Comparison of ENCODE assay signal across 35 cellular contexts in the genomic region with DNA sequence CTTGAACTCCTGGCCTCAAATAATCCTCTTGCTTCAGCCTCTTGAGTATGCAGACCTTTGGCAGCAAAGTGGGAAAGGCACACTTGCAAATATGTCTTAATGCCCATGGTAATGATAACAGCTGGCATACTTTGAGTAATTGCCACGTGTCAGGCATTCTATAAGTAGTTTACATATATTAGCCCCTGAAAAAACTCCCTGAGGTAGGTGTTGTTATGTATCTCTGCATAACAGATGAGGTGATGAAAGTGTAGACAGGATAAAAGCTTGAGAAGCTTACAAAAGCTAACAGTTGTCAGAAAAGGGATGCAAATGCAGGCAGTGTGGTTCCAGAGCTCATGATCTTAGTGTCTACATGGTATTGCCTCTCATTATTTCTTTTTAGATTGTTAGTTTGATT.
"Had no signal": no experiment of that assay in that cellular context is flagged by ENCODE, and none has a peak within 500 bp of the region (broad histone marks: within the 10 kb centered on the region; RNA-seq: fewer than 3 reads in every experiment).

No MANE protein-coding gene starts in this region.

- DNase-seq: activated CD4-positive, alpha-beta T cell treated with anti-CD3 and anti-CD28 coated beads, Interleukin-2, amount 10 ng/mL, durations not matched to agents 24 days and 14 days; activated CD4-positive, alpha-beta T cell treated with anti-CD3 and anti-CD28 coated beads, Interleukin-2, amount 50 U/mL, for 4 hours; activated CD8-positive, alpha-beta T cell treated with anti-CD3 and anti-CD28 coated beads for 36 hours; activated effector memory CD4-positive, alpha-beta T cell treated with anti-CD3 and anti-CD28 coated beads, Interleukin-2, amount 50 U/mL, for 16 hours; activated naive CD4-positive, alpha-beta T cell; activated naive CD4-positive, alpha-beta T cell treated with anti-CD3 and anti-CD28 coated beads, Interleukin-2, amount 50 U/mL, for 16 hours; activated naive CD8-positive, alpha-beta T cell treated with anti-CD3 and anti-CD28 coated beads for 36 hours; activated T-cell treated with anti-CD3 and anti-CD28 coated beads, Interleukin-2, amount 50 U/mL, for 1 hour; activated T-cell treated with anti-CD3 and anti-CD28 coated beads, Interleukin-2, amount 50 U/mL, for 72 hours; amniotic stem cell; aorta; brain microvascular endothelial cell; central memory CD4-positive, alpha-beta T cell; Kasumi-1; MG63; NCI-H1048; NCI-H1105 treated with DMSO at 0.1 percent for 48 hours; NCI-H1436; NCI-H1694; NCI-H2029; NCI-H2227 treated with DMSO at 0.1 percent for 48 hours; NCI-H446; NCI-H510A treated with DMSO at 0.1 percent for 48 hours; NK-92 treated with Interleukin-12 subunit alpha and Interleukin-12 subunit beta, amount 100 ng/mL, for 24 hours; PC-3; Peyer's patch; SIG-M5; SW 1271; T-helper 1 cell; T-helper 2 cell; T1000; WERI-Rb-1 had no signal

- H3K27ac ChIP-seq: brain microvascular endothelial cell, Peyer's patch, RWPE1, WERI-Rb-1 had no signal

- H3K36me3 ChIP-seq: brain microvascular endothelial cell, MG63, Peyer's patch, WERI-Rb-1 had no signal

- H3K9me3 ChIP-seq: MG63, Peyer's patch had no signal

- H3K4me1 ChIP-seq: Peyer's patch had no signal

- ATAC-seq: activated CD8-positive, alpha-beta T cell treated with anti-CD3 and anti-CD28 coated beads for 36 hours; activated T-cell treated with anti-CD3 and anti-CD28 coated beads, Interleukin-2, amount 50 U/mL, for 72 hours; activated T-helper 17 cell treated with anti-CD3 and anti-CD28 coated beads, Interleukin-2, amount 50 U/mL, for 72 hours; PC-3; Right ventricle myocardium inferior had no signal

- H3K4me3 ChIP-seq: MG63, Peyer's patch had no signal

- H3K27me3 ChIP-seq: brain microvascular endothelial cell, MG63, Peyer's patch had no signal
